15 cellular contexts compared by ENCODE assay signal in the genomic region with DNA sequence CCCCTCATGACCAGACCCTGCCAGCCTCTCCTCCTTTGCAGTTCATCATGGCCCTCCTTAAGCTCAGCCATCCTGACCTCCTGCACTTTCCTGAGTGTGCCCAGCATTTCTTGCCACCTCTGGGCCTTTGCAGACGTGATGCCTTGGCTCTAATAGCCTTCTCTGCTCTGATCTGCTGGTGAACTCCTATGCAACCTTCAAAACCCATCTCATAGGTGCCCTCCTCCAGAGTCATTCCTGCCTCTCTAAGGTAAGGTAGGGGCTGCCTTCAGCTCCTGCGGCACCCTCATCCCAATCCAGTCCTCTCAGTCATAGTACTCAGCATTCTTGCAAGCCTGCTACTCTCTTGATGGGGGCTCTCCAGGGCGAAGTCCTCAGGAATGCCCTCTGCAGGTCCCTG. TPM values are rescaled to one million over a fixed set of nuclear protein-coding genes. Genes with fewer than 3 reads are reported as not detected.
DNase-seq lines count a peak whose midpoint lies in the region; ATAC-seq and TF ChIP-seq lines count a peak whose summit lies in the region.
"Had no signal": no experiment of that assay in that cellular context is flagged by ENCODE, and none has a peak within 500 bp of the region (broad histone marks: within the 10 kb centered on the region; RNA-seq: fewer than 3 reads in every experiment).

No MANE protein-coding gene starts in this region.

- intact Hi-C loops in sigmoid colon (cut with DNase I), result no loop called here
- intact Hi-C loops in CD8-positive, alpha-beta T cell (cut with DNase I, micrococcal nuclease), result no loop called here

- no peak for TF ChIP-seq CTCF in SK-N-SH (IDR thresholded peaks at IDR 0.05)
- TF ChIP-seq CTCF in RWPE1 (conservative IDR thresholded peaks at IDR 0.05; ENCODE audit: low read depth), result no peak
- no peak for TF ChIP-seq CTCF in neural progenitor cell (IDR thresholded peaks at IDR 0.05)
- TF ChIP-seq CTCF in sigmoid colon (IDR thresholded peaks at IDR 0.05), result no peak
- no peak for TF ChIP-seq CTCF in CD8-positive, alpha-beta T cell (IDR thresholded peaks at IDR 0.05)

- no peak for DNase-seq in SK-N-SH
- no peak for DNase-seq in RWPE1 (ENCODE audit: low spot score)
- no peak for DNase-seq in neural progenitor cell (ENCODE audit: low spot score)
- DNase-seq in sigmoid colon, result no peak
- DNase-seq in CD8-positive, alpha-beta T cell, result no peak
- DNase-seq: Calu3, DMS 273 treated with DMSO at 0.1 percent for 48 hours, GOT3, H9 had no signal

- H3K27ac ChIP-seq in SK-N-SH (ENCODE audit: low read depth in 2 of 2, low read length in 1 of 2) (no peak overlapping the region), RWPE1 (peak overlapping the region; percentile 91), neural progenitor cell (no peak overlapping the region), sigmoid colon (no peak overlapping the region)
- H3K27ac ChIP-seq in CD8-positive, alpha-beta T cell (ENCODE audit: low read depth, low read length), result no peak overlapping the region
- H3K27ac ChIP-seq: 22Rv1, BLaER1 had no signal

- H3K4me1 ChIP-seq in SK-N-SH (ENCODE audit: control insufficient read depth in 1 of 2, insufficient read depth in 2 of 2, low read depth in 1 of 2, low read length in 1 of 2), result peaks cover 5 to 23% of the 10 kb centered on the region in 2 experiments; a peak in 2 of 4 replicates
- H3K4me1 ChIP-seq in neural progenitor cell, result peaks cover 1% of the 10 kb centered on the region
- H3K4me1 ChIP-seq in sigmoid colon, result peaks cover 0 to 27% (median 23%) of the 10 kb centered on the region in 4 donors
- H3K4me1 ChIP-seq in CD8-positive, alpha-beta T cell (ENCODE audit: insufficient read depth, low read length), result no peaks in the 10 kb centered on the region

- H3K27me3 ChIP-seq in SK-N-SH (ENCODE audit: insufficient read depth) (no peaks in the 10 kb centered on the region), neural progenitor cell (no peaks in the 10 kb centered on the region), sigmoid colon (no peaks in the 10 kb centered on the region)
- H3K27me3 ChIP-seq in CD8-positive, alpha-beta T cell (ENCODE audit: insufficient read depth, low read length), result no peaks in the 10 kb centered on the region
- H3K27me3 ChIP-seq: BLaER1 had no signal

- no peaks in the 10 kb centered on the region for H3K4me1 Mint-ChIP-seq in neural progenitor cell
- H3K4me1 Mint-ChIP-seq in CD8-positive, alpha-beta T cell (ENCODE audit: low read depth), result no peaks in the 10 kb centered on the region

- H4K20me1 ChIP-seq in SK-N-SH (ENCODE audit: insufficient read depth), result no peaks in the 10 kb centered on the region
- no peaks in the 10 kb centered on the region for H4K20me1 ChIP-seq in neural progenitor cell (ENCODE audit: low read depth)
- H4K20me1 ChIP-seq: BLaER1 had no signal

- no peak overlapping the region for H3K4me3 ChIP-seq in SK-N-SH (ENCODE audit: low read depth in 2 of 2, low read length in 1 of 2)
- no peak overlapping the region for H3K4me3 ChIP-seq in neural progenitor cell
- no peak overlapping the region for H3K4me3 ChIP-seq in sigmoid colon
- H3K4me3 ChIP-seq in CD8-positive, alpha-beta T cell (ENCODE audit: low read depth, low read length), result no peak overlapping the region
- H3K4me3 ChIP-seq: BLaER1, GM12878 had no signal

- WGBS in SK-N-SH (ENCODE audit: low lambda C conversion rate), result 85% methylated on average over 3 of the region's 3 CpGs
- 90% methylated on average over 3 of the region's 3 CpGs for WGBS in sigmoid colon, 2 donors

- TF ChIP-seq EP300 in SK-N-SH (IDR thresholded peaks at IDR 0.05; ENCODE audit: borderline replicate concordance in 1 of 2, low read depth in 1 of 2, low read length in 1 of 2) (no peak), sigmoid colon (IDR thresholded peaks at IDR 0.05) (no peak)

- no peak overlapping the region for H3K4me3 Mint-ChIP-seq in neural progenitor cell
- no peak overlapping the region for H3K4me3 Mint-ChIP-seq in CD8-positive, alpha-beta T cell
- H3K4me3 Mint-ChIP-seq: H9 had no signal

- no peak overlapping the region for H2AFZ ChIP-seq in SK-N-SH (ENCODE audit: low read depth)
- H2AFZ ChIP-seq in neural progenitor cell (replicated peaks), result no peak overlapping the region

- ATAC-seq in SK-N-SH treated with all-trans-retinoic acid at 6 μM for 48 hours (no peak), GM18498 (IDR thresholded peaks at IDR 0.05; ENCODE audit: unreplicated experiment) (no peak)
- no peak for ATAC-seq in CD8-positive, alpha-beta T cell
- ATAC-seq: GM12878 had no signal

- peak overlapping the region; percentile 13 for H3K27ac Mint-ChIP-seq in neural progenitor cell
- no peak overlapping the region for H3K27ac Mint-ChIP-seq in CD8-positive, alpha-beta T cell
- H3K27ac Mint-ChIP-seq: H9 had no signal

- H3K9ac ChIP-seq in SK-N-SH (no peak overlapping the region), neural progenitor cell (no peak overlapping the region)
- H3K9ac ChIP-seq: BLaER1 had no signal

- H3K9me3 ChIP-seq in SK-N-SH, result no peaks in the 10 kb centered on the region
- no peaks in the 10 kb centered on the region for H3K9me3 ChIP-seq in neural progenitor cell (ENCODE audit: low read depth)
- no peaks in the 10 kb centered on the region for H3K9me3 ChIP-seq in sigmoid colon
- no peaks in the 10 kb centered on the region for H3K9me3 ChIP-seq in CD8-positive, alpha-beta T cell (ENCODE audit: low read length)
- H3K9me3 ChIP-seq: BLaER1 had no signal

- H3K27me3 Mint-ChIP-seq in neural progenitor cell (ENCODE audit: insufficient read depth, low read depth), result peaks cover 11% of the 10 kb centered on the region
- peaks cover 2% of the 10 kb centered on the region for H3K27me3 Mint-ChIP-seq in CD8-positive, alpha-beta T cell (ENCODE audit: low read depth)

- POLR2A ChIA-PET in SK-N-SH (lab: Yijun Ruan, JAX) (no interaction called here), RWPE1 (lab: Yijun Ruan, JAX; ENCODE audit: low non-redundant PET) (no interaction called here)
- POLR2A ChIA-PET in CD8-positive, alpha-beta T cell (lab: Charles Lee), result no interaction called here

- no peaks in the 10 kb centered on the region for H3K36me3 Mint-ChIP-seq in neural progenitor cell
- H3K36me3 Mint-ChIP-seq in CD8-positive, alpha-beta T cell, result no peaks in the 10 kb centered on the region

- peaks cover under 1% of the 10 kb centered on the region; the same call in 1 of the 2 replicates for H3K79me2 ChIP-seq in SK-N-SH (ENCODE audit: insufficient read depth)
- no peaks in the 10 kb centered on the region for H3K79me2 ChIP-seq in neural progenitor cell (ENCODE audit: low read depth)

- H3K9me2 ChIP-seq in SK-N-SH, result no peaks in the 10 kb centered on the region

- H3K9me3 Mint-ChIP-seq in neural progenitor cell, result no peaks in the 10 kb centered on the region
- H3K9me3 Mint-ChIP-seq in CD8-positive, alpha-beta T cell, result no peaks in the 10 kb centered on the region
- H3K9me3 Mint-ChIP-seq: H9 had no signal

- no peak overlapping the region for H3K4me2 ChIP-seq in SK-N-SH
- H3K4me2 ChIP-seq in neural progenitor cell, result no peak overlapping the region
- H3K4me2 ChIP-seq: BLaER1 had no signal

- CTCF ChIA-PET in SK-N-SH (lab: Yijun Ruan, JAX) (interaction anchor here (1.0 to 1.3 kb wide), 4 partner anchors 15 to 198 kb away, joined by 3 read pairs; no protein-coding TSS in a partner anchor), RWPE1 (lab: Yijun Ruan, JAX) (interaction anchor here (0.6 to 0.8 kb wide), 2 partner anchors 18 to 82 kb away, joined by 3 read pairs; no protein-coding TSS in a partner anchor)
- CTCF ChIA-PET in CD8-positive, alpha-beta T cell (lab: Charles Lee), result interaction anchor here (1.7 kb wide), 1 partner anchor 18 kb away, joined by 5 read pairs; no protein-coding TSS in a partner anchor

- no peak for TF ChIP-seq POLR2A in sigmoid colon (IDR thresholded peaks at IDR 0.05)

- no peaks in the 10 kb centered on the region for H3K36me3 ChIP-seq in SK-N-SH (replicated peaks in 1 of 2; ENCODE audit: control insufficient read depth in 1 of 2, insufficient read depth in 2 of 2, low read length in 1 of 2)
- H3K36me3 ChIP-seq in neural progenitor cell, result no peaks in the 10 kb centered on the region
- no peaks in the 10 kb centered on the region for H3K36me3 ChIP-seq in sigmoid colon
- no peaks in the 10 kb centered on the region for H3K36me3 ChIP-seq in CD8-positive, alpha-beta T cell (ENCODE audit: insufficient read depth, low read length)
- H3K36me3 ChIP-seq: BLaER1 had no signal

- peaks cover 10% of the 10 kb centered on the region for H3F3A ChIP-seq in SK-N-SH (replicated peaks; ENCODE audit: insufficient read depth)
- no peaks in the 10 kb centered on the region for H3F3A ChIP-seq in neural progenitor cell (ENCODE audit: low read depth)

- TF ChIP-seq RAD21 in SK-N-SH (IDR thresholded peaks at IDR 0.05; ENCODE audit: low read length), result no peak

TF ChIP-seq in SK-N-SH treated with all-trans-retinoic acid at 6 μM for 48 hours, 23 proteins besides CTCF, POLR2A, EP300 and RAD21:
- TF ChIP-seq ZNF8 (CRISPR knock-in tag; IDR thresholded peaks at IDR 0.05) (no peak), ZFP3 (CRISPR knock-in tag; IDR thresholded peaks at IDR 0.05) (peak; percentile 99)

TF ChIP-seq in SK-N-SH, 30 proteins besides CTCF, POLR2A, EP300 and RAD21 (continues in another document):
- no peak for TF ChIP-seq SMC3 (IDR thresholded peaks at IDR 0.05; ENCODE audit: low read depth, low read length)
- TF ChIP-seq FOXJ3 (CRISPR knock-in tag; IDR thresholded peaks at IDR 0.05), result no peak
- no peak for TF ChIP-seq RFX5 (IDR thresholded peaks at IDR 0.05; ENCODE audit: low read length)
- no peak for TF ChIP-seq CHD2 (IDR thresholded peaks at IDR 0.05; ENCODE audit: low read length, partially characterized antibody)
- no peak for TF ChIP-seq IRF3 (IDR thresholded peaks at IDR 0.05; ENCODE audit: low read depth, low read length)
- TF ChIP-seq RXRA (IDR thresholded peaks at IDR 0.05; ENCODE audit: borderline replicate concordance, low read depth), result no peak
- TF ChIP-seq RCOR1 (IDR thresholded peaks at IDR 0.05; ENCODE audit: low read length), result no peak
- TF ChIP-seq GATA2 (CRISPR knock-in tag; IDR thresholded peaks at IDR 0.05), result no peak
- TF ChIP-seq TAF1 (IDR thresholded peaks at IDR 0.05; ENCODE audit: borderline replicate concordance, low read depth, low read length), result no peak

RNA-seq across cellular contexts. Expression of gene ELN, which starts 19.3 kb away (rescaled TPM):
- 8.9 and 12.5 TPM in 2 replicates for polyA plus RNA-seq in SK-N-SH (2012; rRNA removed)
- polyA plus RNA-seq in SK-N-SH (2012; cell fraction: cytosol; rRNA removed), result 3.6 and 6.1 TPM in 2 replicates
- polyA plus RNA-seq in SK-N-SH (2012; cell fraction: nucleus; rRNA removed), result 10.6 and 13.4 TPM in 2 replicates
- 0.47 and 1.1 TPM in 2 replicates for total RNA-seq in neural progenitor cell (ENCODE audit: low replicate concordance)
- 100 to 1,000 TPM in 1 of 4 donors, 10 to 100 TPM in 3; 13.3 to 174 (median 36.4) TPM for total RNA-seq in sigmoid colon
- 10 to 100 TPM in 1 of 3 donors, 1 to 10 TPM in 2; 2.5 to 41.2 (median 6.6) TPM for polyA plus RNA-seq in sigmoid colon
- not detected for total RNA-seq in CD8-positive, alpha-beta T cell
- total RNA-seq: HT1080 had no signal
